In the genomic region with DNA sequence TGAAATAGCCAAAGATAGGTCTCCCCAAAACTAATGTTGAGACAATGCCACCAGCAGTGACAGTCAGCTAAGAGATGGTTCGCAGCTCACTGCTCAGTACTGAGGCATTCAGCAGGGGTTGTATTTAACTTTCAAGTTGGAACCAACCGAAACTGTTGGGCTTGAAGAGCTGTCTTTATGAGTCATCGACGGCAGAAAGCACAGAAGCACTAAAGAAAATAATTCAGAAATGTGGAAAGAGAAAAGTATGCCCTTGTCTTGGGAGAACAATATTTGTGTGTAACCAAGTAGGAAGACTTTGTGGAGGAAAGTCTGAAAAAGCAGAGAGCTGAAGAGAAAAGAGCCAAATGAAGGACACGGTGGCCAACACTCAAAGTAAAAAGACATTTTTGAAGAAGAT, we compare ENCODE assay signal across 11 cellular contexts. TPM values are rescaled to one million over a fixed set of nuclear protein-coding genes. Genes with fewer than 3 reads are reported as not detected.
DNase-seq lines count a peak whose midpoint lies in the region; ATAC-seq and TF ChIP-seq lines count a peak whose summit lies in the region.
"Had no signal": no experiment of that assay in that cellular context is flagged by ENCODE, and none has a peak within 500 bp of the region (broad histone marks: within the 10 kb centered on the region; RNA-seq: fewer than 3 reads in every experiment).

No MANE protein-coding gene starts in this region.

- TF ChIP-seq EP300 in tibial nerve (IDR thresholded peaks at IDR 0.05): no peak

- no peak overlapping the region for H3K27ac Mint-ChIP-seq in naive thymus-derived CD4-positive, alpha-beta T cell

- TF ChIP-seq CTCF in left lung (IDR thresholded peaks at IDR 0.05) (no peak), tibial nerve (IDR thresholded peaks at IDR 0.05) (no peak), PC-9 (conservative IDR thresholded peaks at IDR 0.05) (no peak)

- H3K79me2 ChIP-seq in ACC112 (ENCODE audit: control insufficient read depth, insufficient read depth, low read length, unreplicated experiment) (no peaks in the 10 kb centered on the region), PC-9 (ENCODE audit: low read depth) (no peaks in the 10 kb centered on the region)

- H3K36me3 Mint-ChIP-seq in naive thymus-derived CD4-positive, alpha-beta T cell: peaks cover 0 to 3% (median 0%) of the 10 kb centered on the region in 5 donors

- peaks cover 0 to 10% (median 3%) of the 10 kb centered on the region in 7 donors for H3K4me1 Mint-ChIP-seq in naive thymus-derived CD4-positive, alpha-beta T cell

- DNase-seq in HPDE6-E6E7 (ENCODE audit: extremely low spot score): peak; percentile 1
- DNase-seq in brain pericyte (ENCODE audit: low read depth, low spot score): peak; percentile 70
- no peak for DNase-seq in left lung
- no peak for DNase-seq in tibial nerve (ENCODE audit: low spot score in 2 of 2)
- no peak for DNase-seq in naive thymus-derived CD4-positive, alpha-beta T cell
- no peak for DNase-seq in PC-9
- no peak for DNase-seq in central memory CD4-positive, alpha-beta T cell
- DNase-seq: hippocampal formation, NCI-H1930 had no signal

- 23 to 38% methylated on average over 5 of the region's 5 CpGs for WGBS in tibial nerve, 2 donors

- H3K4me2 ChIP-seq in PC-9: no peak overlapping the region

- ATAC-seq in left lung: peak; percentile 12
- ATAC-seq in naive thymus-derived CD4-positive, alpha-beta T cell: no peak
- ATAC-seq: Panc1 had no signal

- no TSS peak for BruUV-seq in PC-9 (replicated peaks; lab: Mats Ljungman, UMichigan)

- H3K36me3 ChIP-seq in ACC112 (ENCODE audit: insufficient read depth, low read length): no peaks in the 10 kb centered on the region
- H3K36me3 ChIP-seq in left lung: no peaks in the 10 kb centered on the region
- H3K36me3 ChIP-seq in tibial nerve: no peaks in the 10 kb centered on the region
- H3K36me3 ChIP-seq in naive thymus-derived CD4-positive, alpha-beta T cell (ENCODE audit: control insufficient read depth in 2 of 3, insufficient read depth in 3 of 3, low read length in 3 of 3): no peaks in the 10 kb centered on the region
- H3K36me3 ChIP-seq in PC-9 (ENCODE audit: low read depth): no peaks in the 10 kb centered on the region

- no peak overlapping the region for H3K4me3 Mint-ChIP-seq in naive thymus-derived CD4-positive, alpha-beta T cell

- peak overlapping the region; percentile 31; the same call in 1 of the 2 replicates for H3K4me3 ChIP-seq in ACC112 (ENCODE audit: low read depth, low read length)
- H3K4me3 ChIP-seq in left lung: no peak overlapping the region
- H3K4me3 ChIP-seq in tibial nerve: no peak overlapping the region
- no peak overlapping the region for H3K4me3 ChIP-seq in naive thymus-derived CD4-positive, alpha-beta T cell (ENCODE audit: low read length)
- H3K4me3 ChIP-seq in PC-9: no peak overlapping the region

- CTCF ChIA-PET in naive thymus-derived CD4-positive, alpha-beta T cell (lab: Charles Lee): no interaction called here
- CTCF ChIA-PET in PC-9 (lab: Charles Lee): no interaction called here

- H3K27me3 Mint-ChIP-seq in naive thymus-derived CD4-positive, alpha-beta T cell: peaks cover 29 to 64% (median 50%) of the 10 kb centered on the region in 5 donors

- intact Hi-C loops in left lung (cut with DNase I): no loop called here
- intact Hi-C loops in naive thymus-derived CD4-positive, alpha-beta T cell (cut with micrococcal nuclease): no loop called here
- intact Hi-C loops in PC-9 (cut with micrococcal nuclease; ENCODE audit: unreplicated experiment): no loop called here

- peaks cover 38% of the 10 kb centered on the region for H3K4me1 ChIP-seq in ACC112 (ENCODE audit: control insufficient read depth, insufficient read depth, low read length, unreplicated experiment)
- peaks cover 4 to 10% of the 10 kb centered on the region in 2 donors for H3K4me1 ChIP-seq in left lung
- H3K4me1 ChIP-seq in tibial nerve: peaks cover 0 to 21% (median 11%) of the 10 kb centered on the region in 4 donors
- H3K4me1 ChIP-seq in naive thymus-derived CD4-positive, alpha-beta T cell (ENCODE audit: control insufficient read depth in 2 of 2, insufficient read depth in 2 of 2, low read length in 2 of 2): no peaks in the 10 kb centered on the region
- H3K4me1 ChIP-seq in PC-9 (replicated peaks; ENCODE audit: insufficient read depth): peaks cover 17% of the 10 kb centered on the region

- POLR2A ChIA-PET in naive thymus-derived CD4-positive, alpha-beta T cell (lab: Charles Lee): no interaction called here
- POLR2A ChIA-PET in PC-9 (lab: Charles Lee; ENCODE audit: unreplicated experiment): no interaction called here

- no peak for TF ChIP-seq POLR2A in tibial nerve (IDR thresholded peaks at IDR 0.05)

- no peaks in the 10 kb centered on the region for H3F3A ChIP-seq in PC-9 (ENCODE audit: insufficient read depth, low read depth)

- H4K20me1 ChIP-seq in PC-9 (ENCODE audit: insufficient read depth): no peaks in the 10 kb centered on the region

- peaks cover 0 to 7% (median 0%) of the 10 kb centered on the region in 11 donors for H3K9me3 Mint-ChIP-seq in naive thymus-derived CD4-positive, alpha-beta T cell

- H3K27me3 ChIP-seq in ACC112 (ENCODE audit: insufficient read depth, low read length) (no peaks in the 10 kb centered on the region), left lung (peaks cover 0 to 25% of the 10 kb centered on the region in 2 donors), tibial nerve (no peaks in the 10 kb centered on the region), PC-9 (ENCODE audit: insufficient read depth, low read depth) (no peaks in the 10 kb centered on the region)
- H3K27me3 ChIP-seq in naive thymus-derived CD4-positive, alpha-beta T cell (ENCODE audit: control insufficient read depth in 2 of 2, insufficient read depth in 2 of 2, low read length in 2 of 2): peaks cover 0 to 8% of the 10 kb centered on the region in 2 donors

- no peak overlapping the region for H3K27ac ChIP-seq in ACC112 (ENCODE audit: low read depth, low read length)
- H3K27ac ChIP-seq in left lung: no peak overlapping the region
- H3K27ac ChIP-seq in tibial nerve: no peak overlapping the region
- H3K27ac ChIP-seq in naive thymus-derived CD4-positive, alpha-beta T cell (ENCODE audit: low read depth, low read length): no peak overlapping the region
- no peak overlapping the region for H3K27ac ChIP-seq in PC-9

- H3K9me3 ChIP-seq in left lung (no peaks in the 10 kb centered on the region), tibial nerve (no peaks in the 10 kb centered on the region), PC-9 (ENCODE audit: insufficient read depth, low read depth) (no peaks in the 10 kb centered on the region)
- H3K9me3 ChIP-seq in naive thymus-derived CD4-positive, alpha-beta T cell (ENCODE audit: control insufficient read depth in 2 of 3, low read length in 3 of 3): no peaks in the 10 kb centered on the region

- no peaks in the 10 kb centered on the region for H3K9me2 ChIP-seq in PC-9 (ENCODE audit: insufficient read depth)

- peak overlapping the region; percentile 29 for H2AFZ ChIP-seq in ACC112 (ENCODE audit: low read length, unreplicated experiment)
- no peak overlapping the region for H2AFZ ChIP-seq in PC-9

RNA-seq across cellular contexts. Expression of gene RARB, which starts 4.3 kb away (rescaled TPM):
- total RNA-seq in left lung: 1 to 10 TPM; 4.1 to 8.1 TPM
- total RNA-seq in tibial nerve: 10 to 100 TPM in 3 of 4 donors, 1 to 10 TPM in 1; 9.3 to 22.6 (median 15.1) TPM
- total RNA-seq in naive thymus-derived CD4-positive, alpha-beta T cell: not detected
- under 1 TPM; 0.07 to 0.13 TPM for polyA plus RNA-seq in naive thymus-derived CD4-positive, alpha-beta T cell
- total RNA-seq in PC-9 (2021): 0.75 and 1.0 TPM in 2 replicates

Comparison
In these comparisons a context has a peak if more than half of its experiments do, and no peak if none do; other contexts are left out.
1. DNase-seq: peak in HPDE6-E6E7 (single experiment) and brain pericyte (single experiment); none in left lung (0 of 2), tibial nerve (0 of 2), naive thymus-derived CD4-positive, alpha-beta T cell (0 of 9), PC-9 (0 of 2) and central memory CD4-positive, alpha-beta T cell (single experiment).